ENCODE assay signal across 2 cellular contexts in the genomic region with DNA sequence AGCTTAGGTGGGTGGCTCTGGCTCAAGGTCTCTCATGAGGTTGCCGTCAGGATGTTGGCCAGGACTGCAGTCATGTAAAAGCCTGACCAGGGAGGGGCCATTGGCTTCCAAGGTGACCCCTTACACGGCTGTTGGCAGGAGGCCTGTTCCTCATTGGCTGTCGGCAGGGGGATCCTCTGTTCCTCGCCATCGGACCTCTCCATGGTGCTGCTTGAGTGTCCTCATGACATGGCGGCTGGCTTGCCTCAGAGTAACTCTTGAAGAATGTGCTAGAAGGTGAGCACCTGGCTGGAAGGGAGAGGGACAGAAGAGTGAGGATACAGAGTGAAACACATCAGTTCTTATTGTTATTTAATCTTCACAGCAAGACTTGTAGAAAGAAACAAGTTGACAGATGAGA.
A peak's percentile ranks its signal among the peaks of the same experiment; 100 is the strongest.
TF ChIP-seq lines count a peak whose summit lies in the region.

No MANE protein-coding gene starts in this region.

TF ChIP-seq in A549, 52 proteins besides CTCF, POLR2A, EP300 and RAD21:
- peak; percentile 73; the same call in 1 of the 2 replicates for TF ChIP-seq REST (IDR thresholded peaks at IDR 0.05)
- TF ChIP-seq MAX (IDR thresholded peaks at IDR 0.05): no peak

TF ChIP-seq in HCT116, 20 proteins besides CTCF, POLR2A, EP300 and RAD21:
- peak; percentile 38 for TF ChIP-seq REST (IDR thresholded peaks at IDR 0.05; ENCODE audit: low read depth)
- no peak for TF ChIP-seq ZFX (IDR thresholded peaks at IDR 0.05)
